ENCODE assay signal across 1 cellular context in the genomic region with DNA sequence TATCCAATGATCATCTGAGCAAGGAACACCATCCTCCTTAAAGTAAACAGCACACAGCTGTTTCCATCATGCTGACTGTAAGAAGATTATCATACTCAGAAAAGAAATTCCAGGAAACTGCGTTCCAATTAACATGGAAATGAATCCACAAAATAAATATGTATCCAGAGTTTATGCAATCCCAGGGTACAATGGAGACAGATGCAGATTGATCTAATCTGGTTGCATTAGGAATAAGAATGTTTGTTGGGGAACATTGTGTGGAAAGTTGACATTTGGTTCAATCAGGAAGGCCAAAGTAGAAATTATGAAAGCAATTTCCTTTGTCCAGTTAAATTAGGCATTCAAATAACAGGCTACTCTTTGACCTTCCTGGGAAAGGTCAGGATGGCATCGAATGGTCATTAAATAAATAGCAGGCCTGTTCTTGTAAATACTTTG.
TF ChIP-seq lines count a peak whose summit lies in the region.

No MANE protein-coding gene starts in this region.

TF ChIP-seq in A549, 52 proteins besides CTCF, POLR2A, EP300 and RAD21 (continued from another document):
- TF ChIP-seq, protein P1, sequence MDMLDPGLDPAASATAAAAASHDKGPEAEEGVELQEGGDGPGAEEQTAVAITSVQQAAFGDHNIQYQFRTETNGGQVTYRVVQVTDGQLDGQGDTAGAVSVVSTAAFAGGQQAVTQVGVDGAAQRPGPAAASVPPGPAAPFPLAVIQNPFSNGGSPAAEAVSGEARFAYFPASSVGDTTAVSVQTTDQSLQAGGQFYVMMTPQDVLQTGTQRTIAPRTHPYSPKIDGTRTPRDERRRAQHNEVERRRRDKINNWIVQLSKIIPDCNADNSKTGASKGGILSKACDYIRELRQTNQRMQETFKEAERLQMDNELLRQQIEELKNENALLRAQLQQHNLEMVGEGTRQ (IDR thresholded peaks at IDR 0.05): no peak
- TF ChIP-seq KDM1A (IDR thresholded peaks at IDR 0.05; ENCODE audit: low read depth) (no peak), ATOH8 (CRISPR knock-in tag; IDR thresholded peaks at IDR 0.05; ENCODE audit: low read depth) (no peak), TFCP2L1 (CRISPR knock-in tag; IDR thresholded peaks at IDR 0.05) (no peak)
